Comparison of ENCODE assay signal across 8 cellular contexts in the genomic region with DNA sequence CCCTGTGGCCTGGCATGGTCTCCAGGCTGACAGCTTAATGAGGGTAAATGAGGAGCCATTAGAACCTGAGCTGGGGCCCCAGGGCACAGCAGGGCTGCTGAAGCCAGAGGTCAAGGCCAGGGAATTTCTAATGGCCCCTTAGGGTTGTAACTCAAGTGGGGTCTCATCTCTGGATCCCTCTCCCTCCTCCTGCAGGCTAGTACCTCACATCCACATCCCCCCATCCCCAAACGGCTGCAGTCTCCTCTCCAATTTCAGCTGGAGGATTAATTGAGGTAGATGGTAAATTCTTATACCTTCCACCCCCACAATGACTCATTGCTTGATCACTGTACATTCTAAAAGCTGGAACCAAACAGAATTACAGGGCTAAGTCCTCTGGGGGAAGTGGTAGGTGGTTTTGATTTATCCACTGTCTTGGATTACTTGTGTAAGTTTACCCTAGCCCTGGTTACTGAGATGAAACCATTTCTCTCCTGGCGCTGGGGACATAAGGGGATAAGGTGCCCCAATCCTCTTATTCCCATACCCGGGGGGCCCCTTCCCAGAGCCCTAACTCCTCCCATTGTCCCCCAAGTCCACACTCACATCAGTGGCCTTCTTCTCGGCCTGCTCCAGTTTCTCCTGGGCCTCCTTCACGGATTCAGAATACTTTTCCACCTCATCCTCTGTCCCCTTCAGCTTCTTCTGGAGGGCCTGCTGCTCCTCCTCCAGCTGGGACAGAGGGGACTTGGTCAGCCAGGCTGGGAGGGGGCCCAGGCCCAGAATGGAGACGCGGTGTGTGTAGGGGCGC. TPM values are rescaled to one million over a fixed set of nuclear protein-coding genes. Genes with fewer than 3 reads are reported as not detected.
A peak's percentile ranks its signal among the peaks of the same experiment; 100 is the strongest.
DNase-seq lines count a peak whose midpoint lies in the region; ATAC-seq and TF ChIP-seq lines count a peak whose summit lies in the region.

No MANE protein-coding gene starts in this region.

- intact Hi-C loops in heart left ventricle (cut with DNase I) = loop anchor here in 4 of 10 donors (2.0 to 5.0 kb wide), 3 partner anchors 30 to 41 kb away; partner anchors contain the start of genes CCDC107 (in 1 of the 4) and RMRP (in 1 of the 4)
- intact Hi-C loops in left cardiac atrium (cut with DNase I) = loop anchor here in 1 of 2 donors (2.0 kb wide), 1 partner anchor 28 kb away; no protein-coding TSS in a partner anchor
- intact Hi-C loops in activated T-helper 2 cell treated with anti-CD3 and anti-CD28 coated beads, Interferon-gamma antibody, Interleukin-2, Interleukin-4, amounts not matched to agents 10 μg/mL and 5 μg/mL and 100 μg/mL, durations not matched to agents 14 hours and 24 hours and 36 hours (cut with micrococcal nuclease) = loop anchor here (2.0 kb wide), 1 partner anchor 40 kb away; no protein-coding TSS in a partner anchor

- no peak for TF ChIP-seq CTCF in heart left ventricle (IDR thresholded peaks at IDR 0.05)

- ATAC-seq in heart left ventricle = no peak
- no peak for ATAC-seq in left cardiac atrium
- ATAC-seq in GM21825 (IDR thresholded peaks at IDR 0.05; ENCODE audit: unreplicated experiment) = no peak
- no peak for ATAC-seq in GM18873 (IDR thresholded peaks at IDR 0.05; ENCODE audit: low FRiP score, unreplicated experiment)

- DNase-seq in heart left ventricle (no peak), left cardiac atrium (no peak), NCI-H1417 treated with DMSO at 0.1 percent for 48 hours (lab: John Stamatoyannopoulos, UW) (no peak)
- DNase-seq in activated T-helper 2 cell treated with anti-CD3 and anti-CD28 coated beads, Interferon-gamma antibody, Interleukin-2, Interleukin-4, amounts not matched to agents 10 μg/mL and 5 μg/mL and 100 μg/mL, durations not matched to agents 14 hours and 24 hours and 36 hours (ENCODE audit: low spot score) = no peak

- H3K9me3 ChIP-seq in heart left ventricle (no peaks in the 10 kb centered on the region), iPS-18c (ENCODE audit: control insufficient read depth, insufficient read depth, low read length) (no peaks in the 10 kb centered on the region)

- H3K27me3 ChIP-seq in heart left ventricle = no peaks in the 10 kb centered on the region

- H3K4me3 Mint-ChIP-seq in activated T-helper 2 cell treated with anti-CD3 and anti-CD28 coated beads, Interferon-gamma antibody, Interleukin-2, Interleukin-4, amounts not matched to agents 10 μg/mL and 5 μg/mL and 100 μg/mL, durations not matched to agents 14 hours and 24 hours and 36 hours (ENCODE audit: low read depth) = peak overlapping the region; percentile 45
- peak overlapping the region; percentile 47 for H3K4me3 Mint-ChIP-seq in stimulated activated naive CD8-positive, alpha-beta T cell treated with anti-CD3 and anti-CD28 coated beads, Interleukin-15, Interleukin-2, amounts not matched to agents 100 ng/mL and 50 ng/mL, for 24 hours

- no peaks in the 10 kb centered on the region for H3K36me3 Mint-ChIP-seq in activated T-helper 2 cell treated with anti-CD3 and anti-CD28 coated beads, Interferon-gamma antibody, Interleukin-2, Interleukin-4, amounts not matched to agents 10 μg/mL and 5 μg/mL and 100 μg/mL, durations not matched to agents 14 hours and 24 hours and 36 hours (ENCODE audit: low read depth)
- no peaks in the 10 kb centered on the region for H3K36me3 Mint-ChIP-seq in stimulated activated naive CD8-positive, alpha-beta T cell treated with anti-CD3 and anti-CD28 coated beads, Interleukin-15, Interleukin-2, amounts not matched to agents 100 ng/mL and 50 ng/mL, for 24 hours (ENCODE audit: low read depth)

- H3K27me3 Mint-ChIP-seq in activated T-helper 2 cell treated with anti-CD3 and anti-CD28 coated beads, Interferon-gamma antibody, Interleukin-2, Interleukin-4, amounts not matched to agents 10 μg/mL and 5 μg/mL and 100 μg/mL, durations not matched to agents 14 hours and 24 hours and 36 hours (ENCODE audit: low read depth) = no peaks in the 10 kb centered on the region
- no peaks in the 10 kb centered on the region for H3K27me3 Mint-ChIP-seq in stimulated activated naive CD8-positive, alpha-beta T cell treated with anti-CD3 and anti-CD28 coated beads, Interleukin-15, Interleukin-2, amounts not matched to agents 100 ng/mL and 50 ng/mL, for 24 hours

- peaks cover 0 to 28% (median 20%) of the 10 kb centered on the region in 9 donors for H3K36me3 ChIP-seq in heart left ventricle

- H3K4me1 Mint-ChIP-seq in activated T-helper 2 cell treated with anti-CD3 and anti-CD28 coated beads, Interferon-gamma antibody, Interleukin-2, Interleukin-4, amounts not matched to agents 10 μg/mL and 5 μg/mL and 100 μg/mL, durations not matched to agents 14 hours and 24 hours and 36 hours (ENCODE audit: low read depth) = peaks cover 12% of the 10 kb centered on the region
- H3K4me1 Mint-ChIP-seq in stimulated activated naive CD8-positive, alpha-beta T cell treated with anti-CD3 and anti-CD28 coated beads, Interleukin-15, Interleukin-2, amounts not matched to agents 100 ng/mL and 50 ng/mL, for 24 hours (ENCODE audit: low read depth) = peaks cover 32% of the 10 kb centered on the region

- H3K4me1 ChIP-seq in heart left ventricle = peaks cover 2 to 54% (median 28%) of the 10 kb centered on the region in 12 donors

- whole genome bisulfite sequencing in heart left ventricle, 4 donors = 39 to 44% (median 41%) methylated on average over 8 of the region's 8 CpGs

- H3K27ac Mint-ChIP-seq in activated T-helper 2 cell treated with anti-CD3 and anti-CD28 coated beads, Interferon-gamma antibody, Interleukin-2, Interleukin-4, amounts not matched to agents 10 μg/mL and 5 μg/mL and 100 μg/mL, durations not matched to agents 14 hours and 24 hours and 36 hours = peak overlapping the region; percentile 22
- peak overlapping the region; percentile 45 for H3K27ac Mint-ChIP-seq in stimulated activated naive CD8-positive, alpha-beta T cell treated with anti-CD3 and anti-CD28 coated beads, Interleukin-15, Interleukin-2, amounts not matched to agents 100 ng/mL and 50 ng/mL, for 24 hours

- H3K9me3 Mint-ChIP-seq in activated T-helper 2 cell treated with anti-CD3 and anti-CD28 coated beads, Interferon-gamma antibody, Interleukin-2, Interleukin-4, amounts not matched to agents 10 μg/mL and 5 μg/mL and 100 μg/mL, durations not matched to agents 14 hours and 24 hours and 36 hours = no peaks in the 10 kb centered on the region
- H3K9me3 Mint-ChIP-seq in stimulated activated naive CD8-positive, alpha-beta T cell treated with anti-CD3 and anti-CD28 coated beads, Interleukin-15, Interleukin-2, amounts not matched to agents 100 ng/mL and 50 ng/mL, for 24 hours = no peaks in the 10 kb centered on the region

- H3K4me3 ChIP-seq in heart left ventricle = peak overlapping the region; percentile 61 to 93 (median 74)
- peak overlapping the region; percentile 85 for H3K4me3 ChIP-seq in iPS-18c (ENCODE audit: insufficient read depth, low read depth, low read length)

- no peak for TF ChIP-seq POLR2A in heart left ventricle (IDR thresholded peaks at IDR 0.05)

- H3K27ac ChIP-seq in heart left ventricle = peak overlapping the region; percentile 88 to 98 (median 97)

RNA-seq across cellular contexts. Expression of gene TPM2, which starts 1.0 kb away (rescaled TPM):
- total RNA-seq in heart left ventricle (1,000 to 10,000 TPM in 3 of 9 donors, 100 to 1,000 TPM in 6; 621 to 1,314 (median 858) TPM), left cardiac atrium (100 to 1,000 TPM; 523 to 604 TPM)
- polyA plus RNA-seq in heart left ventricle = 1,000 to 10,000 TPM in 1 of 2 donors, 100 to 1,000 TPM in 1; 761 to 2,450 TPM
- 4.1 and 4.6 TPM in 2 replicates for total RNA-seq in activated T-helper 2 cell treated with anti-CD3 and anti-CD28 coated beads, Interferon-gamma antibody, Interleukin-2, Interleukin-4, amounts not matched to agents 10 μg/mL and 5 μg/mL and 100 μg/mL, durations not matched to agents 14 hours and 24 hours and 36 hours

RNA-seq across cellular contexts. Expression of gene CA9, which starts 15.0 kb away (rescaled TPM):
- total RNA-seq in heart left ventricle (10 to 100 TPM in 1 of 9 donors, 1 to 10 TPM in 1, under 1 TPM in 1, not detected in 6; 0.47 to 13.9 (median 2.3) TPM), left cardiac atrium (1 to 10 TPM; 1.6 to 2.8 TPM)
- under 1 TPM; 0.23 to 0.54 TPM for polyA plus RNA-seq in heart left ventricle
- 0.89 and 1.2 TPM in 2 replicates for total RNA-seq in activated T-helper 2 cell treated with anti-CD3 and anti-CD28 coated beads, Interferon-gamma antibody, Interleukin-2, Interleukin-4, amounts not matched to agents 10 μg/mL and 5 μg/mL and 100 μg/mL, durations not matched to agents 14 hours and 24 hours and 36 hours

RNA-seq across cellular contexts. Expression of gene ARHGEF39, which starts 23.8 kb away (rescaled TPM):
- total RNA-seq in heart left ventricle = 1 to 10 TPM in 1 of 9 donors, under 1 TPM in 8; 0.11 to 1.2 (median 0.27) TPM
- polyA plus RNA-seq in heart left ventricle = under 1 TPM; 0.12 to 0.30 TPM
- under 1 TPM; 0.18 to 0.84 TPM for total RNA-seq in left cardiac atrium
- total RNA-seq in activated T-helper 2 cell treated with anti-CD3 and anti-CD28 coated beads, Interferon-gamma antibody, Interleukin-2, Interleukin-4, amounts not matched to agents 10 μg/mL and 5 μg/mL and 100 μg/mL, durations not matched to agents 14 hours and 24 hours and 36 hours = 11.1 and 12.3 TPM in 2 replicates

RNA-seq across cellular contexts. Expression of gene CCDC107, which starts 30.7 kb away (rescaled TPM):
- total RNA-seq in heart left ventricle (10 to 100 TPM; 35.5 to 78.5 (median 43.8) TPM), left cardiac atrium (10 to 100 TPM; 52.3 to 70.9 TPM)
- 100 to 1,000 TPM in 1 of 2 donors, 10 to 100 TPM in 1; 70.1 to 116 TPM for polyA plus RNA-seq in heart left ventricle
- 23.0 TPM in 2 replicates for total RNA-seq in activated T-helper 2 cell treated with anti-CD3 and anti-CD28 coated beads, Interferon-gamma antibody, Interleukin-2, Interleukin-4, amounts not matched to agents 10 μg/mL and 5 μg/mL and 100 μg/mL, durations not matched to agents 14 hours and 24 hours and 36 hours

RNA-seq across cellular contexts. Expression of gene RMRP, which starts 30.9 kb away (rescaled TPM):
- total RNA-seq in heart left ventricle (over 10,000 TPM in 3 of 9 donors, 1,000 to 10,000 TPM in 5, 100 to 1,000 TPM in 1; 462 to 18,741 (median 5,764) TPM), left cardiac atrium (over 10,000 TPM; 14,118 to 22,490 TPM)
- 100 to 1,000 TPM; 118 to 429 TPM for polyA plus RNA-seq in heart left ventricle
- 5,290 and 6,583 TPM in 2 replicates for total RNA-seq in activated T-helper 2 cell treated with anti-CD3 and anti-CD28 coated beads, Interferon-gamma antibody, Interleukin-2, Interleukin-4, amounts not matched to agents 10 μg/mL and 5 μg/mL and 100 μg/mL, durations not matched to agents 14 hours and 24 hours and 36 hours

Comparison
In these comparisons a context has a peak if more than half of its experiments do, and no peak if none do; other contexts are left out.
1. RNA of gene TPM2, which starts 1.0 kb away (total RNA-seq): 621 to 1,314 TPM in heart left ventricle and 523 to 604 TPM in left cardiac atrium; 4.1 to 4.6 TPM in activated T-helper 2 cell treated with anti-CD3 and anti-CD28 coated beads, Interferon-gamma antibody, Interleukin-2, Interleukin-4, amounts not matched to agents 10 μg/mL and 5 μg/mL and 100 μg/mL, durations not matched to agents 14 hours and 24 hours and 36 hours; every median in the first group is over 10 times any median in the second.